ENCODE assay signal across 15 cellular contexts in the genomic region with DNA sequence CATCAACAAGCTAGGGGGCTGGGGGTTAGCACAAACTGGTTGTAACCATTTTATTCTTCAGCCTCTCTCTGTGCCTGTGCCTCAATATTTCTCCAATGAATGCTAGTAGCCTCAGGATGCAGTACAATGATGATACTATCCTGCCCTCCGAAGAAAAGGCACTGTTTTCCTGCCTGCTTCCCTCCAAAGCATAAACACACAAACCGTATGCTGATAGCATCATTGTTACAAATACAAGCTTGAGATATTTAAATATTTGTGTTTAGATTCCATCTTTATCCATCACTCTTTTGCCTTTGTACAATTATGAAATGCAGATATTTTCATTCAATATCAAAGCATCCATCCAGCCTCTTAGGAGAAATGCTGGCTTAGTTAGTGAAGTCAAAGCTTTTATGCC.
"Had no signal": no experiment of that assay in that cellular context is flagged by ENCODE, and none has a peak within 500 bp of the region (broad histone marks: within the 10 kb centered on the region; RNA-seq: fewer than 3 reads in every experiment).

No MANE protein-coding gene starts in this region.

- H3K36me3 ChIP-seq: left ventricle myocardium inferior, transverse colon had no signal

- H3K4me3 Mint-ChIP-seq: activated T-helper 17 cell treated with anti-CD3 and anti-CD28 coated beads, Interleukin-2, amount 50 U/mL, for 72 hours; neural crest cell; stimulated activated effector memory CD8-positive, alpha-beta T cell treated with anti-CD3 and anti-CD28 coated beads, Interleukin-12 subunit alpha, Interleukin-12 subunit beta, amount 100 ng/mL, for 72 hours had no signal

- H2AFZ ChIP-seq: hepatocyte had no signal

- H3K9me3 ChIP-seq: transverse colon had no signal

- H3K4me1 Mint-ChIP-seq: activated T-helper 17 cell treated with anti-CD3 and anti-CD28 coated beads, Interleukin-2, amount 50 U/mL, for 72 hours; stimulated activated effector memory CD8-positive, alpha-beta T cell treated with anti-CD3 and anti-CD28 coated beads, Interleukin-12 subunit alpha, Interleukin-12 subunit beta, amount 100 ng/mL, for 72 hours had no signal

- H3K27ac ChIP-seq: hepatocyte, VCaP had no signal

- H3K4me3 ChIP-seq: hepatocyte, left ventricle myocardium inferior, transverse colon had no signal

- ATAC-seq: activated T-helper 17 cell treated with anti-CD3 and anti-CD28 coated beads, Interleukin-2, amount 50 U/mL, for 72 hours; stimulated activated effector memory CD8-positive, alpha-beta T cell treated with anti-CD3 and anti-CD28 coated beads, Interleukin-12 subunit alpha, Interleukin-12 subunit beta, amount 100 ng/mL, for 72 hours had no signal

- H3K4me2 ChIP-seq: hepatocyte had no signal

- H3K9me3 Mint-ChIP-seq: neural crest cell had no signal

- DNase-seq: activated CD4-positive, alpha-beta T cell treated with anti-CD3 and anti-CD28 coated beads for 1 hour; activated CD4-positive, alpha-beta T cell treated with anti-CD3 and anti-CD28 coated beads, Interleukin-2, amount 50 U/mL, for 48 hours; activated naive CD4-positive, alpha-beta T cell treated with Interleukin-2 at 50 U/mL for 16 hours; aorta; cerebellar nuclear complex; dermis blood vessel endothelial cell; left ventricle myocardium inferior; stimulated activated CD4-positive, alpha-beta T cell treated with anti-CD3 and anti-CD28 coated beads, Interleukin-12 subunit alpha, Interleukin-12 subunit beta, amount 100 ng/mL, for 4 hours; stimulated activated CD4-positive, alpha-beta T cell treated with anti-CD3 and anti-CD28 coated beads, Interleukin-2, amount 100 ng/mL, for 24 hours; transverse colon had no signal

- H3K27me3 ChIP-seq: hepatocyte, transverse colon had no signal

- H3K36me3 Mint-ChIP-seq: stimulated activated effector memory CD8-positive, alpha-beta T cell treated with anti-CD3 and anti-CD28 coated beads, Interleukin-12 subunit alpha, Interleukin-12 subunit beta, amount 100 ng/mL, for 72 hours had no signal

- H3K27ac Mint-ChIP-seq: activated T-helper 17 cell treated with anti-CD3 and anti-CD28 coated beads, Interleukin-2, amount 50 U/mL, for 72 hours; stimulated activated effector memory CD8-positive, alpha-beta T cell treated with anti-CD3 and anti-CD28 coated beads, Interleukin-12 subunit alpha, Interleukin-12 subunit beta, amount 100 ng/mL, for 72 hours had no signal
